Comparison of ENCODE assay signal across 8 cellular contexts in the genomic region with DNA sequence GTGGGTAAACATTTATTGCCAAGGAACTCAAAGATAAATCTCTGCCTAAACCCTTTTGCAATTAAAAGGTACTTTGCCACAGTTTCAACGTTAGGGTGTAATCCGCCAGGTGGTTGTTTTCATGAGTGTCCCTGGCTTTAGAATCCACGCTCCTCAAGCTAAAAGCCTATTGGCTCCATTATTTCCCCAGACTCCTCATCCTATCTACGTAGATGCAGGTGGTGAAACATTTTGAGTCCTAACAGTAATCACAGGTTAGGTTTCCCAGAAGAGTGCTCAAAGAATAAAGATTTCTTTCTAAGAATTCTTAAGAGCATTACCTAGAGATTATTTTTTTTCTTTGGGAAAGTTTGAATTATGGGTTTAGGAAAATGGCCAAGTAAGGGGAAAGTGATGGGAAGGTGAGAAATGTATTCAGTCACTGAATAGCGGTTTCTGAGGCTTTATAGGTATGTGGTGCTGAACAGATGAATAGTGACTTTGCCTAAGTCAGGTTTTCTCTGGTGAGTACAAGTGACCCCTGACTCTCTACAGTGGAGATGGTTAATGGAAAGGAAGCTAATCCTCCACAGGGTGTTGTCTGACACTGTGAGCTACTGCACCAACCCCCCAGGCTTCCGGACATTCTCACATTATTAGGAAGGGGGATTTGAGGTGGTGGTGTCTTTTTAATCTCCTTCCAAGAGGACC.
DNase-seq lines count a peak whose midpoint lies in the region; ATAC-seq and TF ChIP-seq lines count a peak whose summit lies in the region.
"Had no signal": no experiment of that assay in that cellular context is flagged by ENCODE, and none has a peak within 500 bp of the region (broad histone marks: within the 10 kb centered on the region; RNA-seq: fewer than 3 reads in every experiment).

No MANE protein-coding gene starts in this region.

- intact Hi-C loops in HCT116 (cut with micrococcal nuclease), result no loop called here
- intact Hi-C loops in right lobe of liver (cut with DNase I), result no loop called here

- DNase-seq in HCT116 (ENCODE audit: low read depth, low spot score) (no peak), right lobe of liver (no peak), anterior cingulate cortex (lab: John Stamatoyannopoulos, UW) (no peak), medulla oblongata (ENCODE audit: extremely low spot score) (no peak), DMS153 treated with DMSO at 0.1 percent for 48 hours (lab: John Stamatoyannopoulos, UW; ENCODE audit: unreplicated experiment) (no peak)
- DNase-seq: NCI-H2227 treated with DMSO at 0.1 percent for 48 hours had no signal

- no peak overlapping the region for H3K4me2 ChIP-seq in HCT116 (ENCODE audit: low read length)

- no peak overlapping the region for H3K4me3 ChIP-seq in HCT116 (replicated peaks in 1 of 2; ENCODE audit: low read depth in 1 of 2, low read length in 2 of 2)
- peak overlapping the region; percentile 49 for H3K4me3 ChIP-seq in WI38 (ENCODE audit: low read depth, low read length)
- peak overlapping the region in 1 of 3 donors; percentile 46 for H3K4me3 ChIP-seq in right lobe of liver
- H3K4me3 ChIP-seq in subcutaneous abdominal adipose tissue (ENCODE audit: low read depth in 1 of 5, low read length in 5 of 5), result peak overlapping the region in 3 of 5 donors; percentile 39 to 70 (median 53)

- H4K20me1 ChIP-seq in HCT116 (ENCODE audit: insufficient read depth), result no peaks in the 10 kb centered on the region

- POLR2A ChIA-PET in HCT116 (lab: Charles Lee), result no interaction called here

- H3K27ac ChIP-seq in HCT116 (ENCODE audit: low read depth, low read length) (no peak overlapping the region), right lobe of liver (peak overlapping the region; percentile 61 to 83 (median 67)), subcutaneous abdominal adipose tissue (ENCODE audit: low read depth, low read length) (peak overlapping the region; percentile 89)

- H2AFZ ChIP-seq in HCT116 (ENCODE audit: low read depth, low read length, poor library complexity, severe bottlenecking), result peak overlapping the region; percentile 63

- TF ChIP-seq POLR2A in HCT116 (IDR thresholded peaks at IDR 0.05; ENCODE audit: borderline replicate concordance, extremely low read depth, insufficient read depth, insufficient read length), result no peak
- TF ChIP-seq POLR2A in right lobe of liver (IDR thresholded peaks at IDR 0.05), result no peak

- H3K36me3 ChIP-seq in HCT116 (ENCODE audit: control insufficient read depth in 1 of 2, insufficient read depth in 2 of 2, low read length in 2 of 2) (no peaks in the 10 kb centered on the region), right lobe of liver (peaks cover 0 to 3% (median 0%) of the 10 kb centered on the region in 4 donors), subcutaneous abdominal adipose tissue (ENCODE audit: control insufficient read depth in 5 of 5, insufficient read depth in 5 of 5, low read length in 5 of 5) (peaks cover 0 to 31% (median 17%) of the 10 kb centered on the region in 5 donors)

- no peak for TF ChIP-seq RAD21 in HCT116 (IDR thresholded peaks at IDR 0.05; ENCODE audit: low read depth)

- no peak overlapping the region for H3K9ac ChIP-seq in HCT116 (ENCODE audit: low read length)
- H3K9ac ChIP-seq in subcutaneous abdominal adipose tissue (ENCODE audit: low read length in 5 of 5), result peak overlapping the region in 3 of 5 donors; percentile 52 to 66 (median 58)

- no TSS peak for BruUV-seq in HCT116 (replicated peaks; lab: Mats Ljungman, UMichigan)

- H3K79me2 ChIP-seq in HCT116 (ENCODE audit: insufficient read depth, low read length), result no peaks in the 10 kb centered on the region

- WGBS in right lobe of liver (ENCODE audit: insufficient coverage, low coverage, low lambda C conversion rate, missing lambda C conversion rate), result 75% methylated on average over 6 of the region's 6 CpGs

- H3K27me3 ChIP-seq in HCT116 (ENCODE audit: insufficient read depth, low read length), result no peaks in the 10 kb centered on the region
- no peaks in the 10 kb centered on the region for H3K27me3 ChIP-seq in right lobe of liver
- no peaks in the 10 kb centered on the region for H3K27me3 ChIP-seq in subcutaneous abdominal adipose tissue (ENCODE audit: control insufficient read depth in 5 of 5, insufficient read depth in 4 of 5, low read length in 5 of 5)

- RAD21 ChIA-PET in HCT116 (lab: Charles Lee; ENCODE audit: low non-redundant PET in 1 of 2, low total read pairs in 2 of 2, uncharacterized antibody in 2 of 2, unreplicated experiment in 2 of 2), result no interaction called here

- CTCF ChIA-PET in HCT116 (lab: Charles Lee), result no interaction called here

- H3K9me2 ChIP-seq in HCT116 (ENCODE audit: insufficient read depth), result no peaks in the 10 kb centered on the region

- H3K4me1 ChIP-seq in HCT116 (ENCODE audit: control insufficient read depth in 1 of 2, insufficient read depth in 2 of 2, low read length in 2 of 2), result peaks cover 8 to 9% of the 10 kb centered on the region in 2 experiments; a peak in 3 of 4 replicates
- peaks cover 0 to 24% (median 6%) of the 10 kb centered on the region in 4 donors for H3K4me1 ChIP-seq in right lobe of liver
- peaks cover 7 to 65% (median 42%) of the 10 kb centered on the region in 5 donors for H3K4me1 ChIP-seq in subcutaneous abdominal adipose tissue (ENCODE audit: control insufficient read depth in 5 of 5, insufficient read depth in 5 of 5, low read length in 5 of 5)

- ATAC-seq in HCT116, result peak; percentile 20; the same call in 1 of the 2 replicates
- ATAC-seq in right lobe of liver, result peak in 1 of 4 donors; percentile 8

- H3K9me3 ChIP-seq in HCT116 (ENCODE audit: control insufficient read depth in 1 of 2, insufficient read depth in 1 of 2, low read depth in 1 of 2, low read length in 2 of 2), result no peaks in the 10 kb centered on the region
- H3K9me3 ChIP-seq in right lobe of liver, result no peaks in the 10 kb centered on the region
- no peaks in the 10 kb centered on the region for H3K9me3 ChIP-seq in subcutaneous abdominal adipose tissue (ENCODE audit: control insufficient read depth in 5 of 5, low read length in 5 of 5)

- no peak for TF ChIP-seq CTCF in HCT116 (IDR thresholded peaks at IDR 0.05 in 2 of 3, conservative IDR thresholded peaks at IDR 0.05 in 1 of 3; ENCODE audit: borderline replicate concordance in 1 of 3, insufficient read depth in 1 of 3, low read depth in 2 of 3, low read length in 2 of 3)
- no peak for TF ChIP-seq CTCF in WI38 (IDR thresholded peaks at IDR 0.05; ENCODE audit: low read depth, low read length)
- TF ChIP-seq CTCF in right lobe of liver (IDR thresholded peaks at IDR 0.05), result no peak

TF ChIP-seq in HCT116, 20 proteins besides CTCF, POLR2A, EP300 and RAD21 (continues in another document):
- TF ChIP-seq ZFX (IDR thresholded peaks at IDR 0.05) (no peak), SRF (IDR thresholded peaks at IDR 0.05; ENCODE audit: low read depth) (no peak), EZH2 (IDR thresholded peaks at IDR 0.05) (no peak), SIN3A (IDR thresholded peaks at IDR 0.05; ENCODE audit: low read depth) (no peak), CEBPB (IDR thresholded peaks at IDR 0.05; ENCODE audit: low read depth) (no peak), YY1 (IDR thresholded peaks at IDR 0.05; ENCODE audit: extremely low read depth, insufficient replicate concordance, low read depth, low read length) (no peak), TCF7L2 (IDR thresholded peaks at IDR 0.05; ENCODE audit: borderline replicate concordance, extremely low read depth, insufficient read depth, insufficient read length) (no peak), ZNF274 (IDR thresholded peaks at IDR 0.05; ENCODE audit: low read depth, low read length) (no peak), ELF1 (IDR thresholded peaks at IDR 0.05; ENCODE audit: borderline replicate concordance, low read depth) (no peak), CBX3 (IDR thresholded peaks at IDR 0.05; ENCODE audit: low read depth) (no peak)
- TF ChIP-seq, protein P1, sequence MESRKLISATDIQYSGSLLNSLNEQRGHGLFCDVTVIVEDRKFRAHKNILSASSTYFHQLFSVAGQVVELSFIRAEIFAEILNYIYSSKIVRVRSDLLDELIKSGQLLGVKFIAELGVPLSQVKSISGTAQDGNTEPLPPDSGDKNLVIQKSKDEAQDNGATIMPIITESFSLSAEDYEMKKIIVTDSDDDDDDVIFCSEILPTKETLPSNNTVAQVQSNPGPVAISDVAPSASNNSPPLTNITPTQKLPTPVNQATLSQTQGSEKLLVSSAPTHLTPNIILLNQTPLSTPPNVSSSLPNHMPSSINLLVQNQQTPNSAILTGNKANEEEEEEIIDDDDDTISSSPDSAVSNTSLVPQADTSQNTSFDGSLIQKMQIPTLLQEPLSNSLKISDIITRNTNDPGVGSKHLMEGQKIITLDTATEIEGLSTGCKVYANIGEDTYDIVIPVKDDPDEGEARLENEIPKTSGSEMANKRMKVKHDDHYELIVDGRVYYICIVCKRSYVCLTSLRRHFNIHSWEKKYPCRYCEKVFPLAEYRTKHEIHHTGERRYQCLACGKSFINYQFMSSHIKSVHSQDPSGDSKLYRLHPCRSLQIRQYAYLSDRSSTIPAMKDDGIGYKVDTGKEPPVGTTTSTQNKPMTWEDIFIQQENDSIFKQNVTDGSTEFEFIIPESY (IDR thresholded peaks at IDR 0.05; ENCODE audit: extremely low read depth, insufficient replicate concordance, low read length), result no peak
- TF ChIP-seq, protein P2, sequence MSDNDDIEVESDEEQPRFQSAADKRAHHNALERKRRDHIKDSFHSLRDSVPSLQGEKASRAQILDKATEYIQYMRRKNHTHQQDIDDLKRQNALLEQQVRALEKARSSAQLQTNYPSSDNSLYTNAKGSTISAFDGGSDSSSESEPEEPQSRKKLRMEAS (IDR thresholded peaks at IDR 0.05), result no peak

Comparison
In these comparisons a context has a peak if more than half of its experiments do, and no peak if none do; other contexts are left out.
1. H3K4me3 ChIP-seq: peak in WI38 (single experiment) and subcutaneous abdominal adipose tissue (3 of 5); none in HCT116 (0 of 2).